Comparison of ENCODE assay signal across 8 cellular contexts in the genomic region with DNA sequence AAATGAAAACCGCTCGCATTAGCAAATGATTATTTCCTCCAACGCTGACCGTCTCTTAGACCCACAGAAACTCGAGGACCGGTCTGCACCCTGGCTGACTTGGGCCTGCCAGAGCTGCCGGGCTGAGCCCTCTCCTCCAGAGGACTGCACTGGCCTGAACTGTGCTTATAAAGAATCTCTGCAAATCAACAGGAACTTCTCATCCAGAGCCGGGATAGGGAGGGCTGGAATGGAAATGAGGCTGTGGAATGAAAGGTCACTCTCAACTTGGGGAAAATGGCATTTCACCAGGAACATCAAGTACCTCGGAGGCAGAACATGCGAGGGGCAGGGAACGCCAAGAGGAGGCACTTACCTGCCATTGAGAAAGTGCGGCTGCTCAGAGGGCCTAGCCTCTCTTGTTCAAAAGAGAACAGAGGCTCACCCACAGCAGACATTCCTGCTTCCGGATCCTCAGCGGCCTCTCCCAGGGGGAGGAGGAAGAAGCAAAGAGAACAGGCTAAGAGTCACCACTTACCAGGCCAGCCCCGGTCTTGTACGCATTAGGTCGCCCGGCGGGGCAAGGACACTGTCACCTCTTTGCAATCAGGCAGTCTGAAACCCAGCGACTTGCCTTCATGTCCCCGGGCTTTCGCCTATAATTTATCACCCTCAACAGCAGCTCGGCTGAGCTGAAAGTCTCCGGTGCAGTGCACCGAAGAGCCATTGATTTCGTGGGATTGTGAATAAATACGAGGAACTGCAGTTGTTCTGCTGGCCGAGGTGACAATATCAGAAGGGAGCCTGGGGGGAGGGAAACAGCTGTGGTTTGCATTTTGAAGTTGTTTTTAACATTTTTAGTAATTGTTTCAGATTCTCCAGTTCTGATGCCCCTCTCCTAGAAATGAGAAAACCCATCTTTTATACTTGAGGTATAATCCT. TPM values are rescaled to one million over a fixed set of nuclear protein-coding genes. Genes with fewer than 3 reads are reported as not detected.
A peak's percentile ranks its signal among the peaks of the same experiment; 100 is the strongest.
DNase-seq lines count a peak whose midpoint lies in the region.

No MANE protein-coding gene starts in this region.

- H3K9ac ChIP-seq in ES-I3 (ENCODE audit: low read depth, low read length) = peak overlapping the region; percentile 78

- no peaks in the 10 kb centered on the region for H3K36me3 ChIP-seq in ES-I3 (ENCODE audit: insufficient read depth, low read length)

- peak overlapping the region; percentile 25 for H3K4me3 ChIP-seq in iPS-18c (ENCODE audit: insufficient read depth, low read depth, low read length)

- H3K9me3 ChIP-seq in ES-I3 (ENCODE audit: control insufficient read depth, insufficient read depth, low read length) (no peaks in the 10 kb centered on the region), iPS-18c (ENCODE audit: control insufficient read depth, insufficient read depth, low read length) (no peaks in the 10 kb centered on the region)

- H3K4me1 ChIP-seq in ES-I3 (ENCODE audit: insufficient read depth, low read length) = peaks cover 67% of the 10 kb centered on the region

- DNase-seq in NOMO-1 (lab: John Stamatoyannopoulos, UW; ENCODE audit: unreplicated experiment in 2 of 2) = peak; percentile 11 to 52
- DNase-seq in brain pericyte (ENCODE audit: low read depth, low spot score) = peak; percentile 18
- peak; percentile 89 for DNase-seq in renal cortical epithelial cell (ENCODE audit: low read depth)
- no peak for DNase-seq in SHP77 (lab: John Stamatoyannopoulos, UW)
- no peak for DNase-seq in stimulated activated naive CD4-positive, alpha-beta T cell treated with Interleukin-2 at 50 U/mL for 16 hours (lab: John Stamatoyannopoulos, UW)
- DNase-seq in stimulated activated CD4-positive, alpha-beta T cell treated with anti-CD3 and anti-CD28 coated beads, Interleukin-2, amount 100 ng/mL, for 24 hours = no peak

RNA-seq across cellular contexts. Expression of gene ZMYND8, which starts 37.6 kb away (rescaled TPM):
- 11.8 and 21.9 TPM in 2 replicates for total RNA-seq in renal cortical epithelial cell

Comparison
In these comparisons a context has a peak if more than half of its experiments do, and no peak if none do; other contexts are left out.
1. DNase-seq: peak in NOMO-1 (2 of 2), brain pericyte (single experiment) and renal cortical epithelial cell (single experiment); none in SHP77 (0 of 2), stimulated activated naive CD4-positive, alpha-beta T cell treated with Interleukin-2 at 50 U/mL for 16 hours (single experiment) and stimulated activated CD4-positive, alpha-beta T cell treated with anti-CD3 and anti-CD28 coated beads, Interleukin-2, amount 100 ng/mL, for 24 hours (0 of 2).